28 cellular contexts compared by ENCODE assay signal in the genomic region with DNA sequence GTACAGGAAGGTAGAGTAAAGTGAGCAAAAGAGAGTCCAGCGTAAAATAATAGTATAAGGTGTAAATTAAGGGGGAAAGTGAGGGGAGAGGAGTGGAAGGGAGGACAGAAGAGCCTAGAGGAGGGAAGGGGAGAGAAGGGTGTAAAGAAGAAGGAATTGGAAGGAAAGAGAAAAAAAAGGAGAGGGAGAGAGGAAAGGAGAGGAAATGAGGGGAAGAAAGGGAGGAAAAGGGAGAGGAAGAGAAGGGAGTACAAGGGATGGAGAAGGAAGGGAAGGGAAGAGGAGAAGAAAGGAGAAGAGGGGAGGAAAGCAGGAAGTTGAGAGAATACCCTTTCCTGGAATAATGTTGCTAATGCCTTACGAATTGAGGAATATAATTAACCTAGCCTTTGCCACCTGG. TPM values are rescaled to one million over a fixed set of nuclear protein-coding genes. Genes with fewer than 3 reads are reported as not detected.
"Had no signal": no experiment of that assay in that cellular context is flagged by ENCODE, and none has a peak within 500 bp of the region (broad histone marks: within the 10 kb centered on the region; RNA-seq: fewer than 3 reads in every experiment).

No MANE protein-coding gene starts in this region.

- ATAC-seq: activated CD8-positive, alpha-beta T cell treated with anti-CD3 and anti-CD28 coated beads for 36 hours; activated T-cell treated with anti-CD3 and anti-CD28 coated beads, Interleukin-2, amount 50 U/mL, for 4 hours; activated T-helper 17 cell treated with anti-CD3 and anti-CD28 coated beads, Interleukin-2, amount 50 U/mL, for 72 hours; body of pancreas; effector memory CD8-positive, alpha-beta T cell; esophagus mucosa had no signal

- H3K4me3 Mint-ChIP-seq: activated CD4-positive, alpha-beta T cell treated with anti-CD3 and anti-CD28 coated beads, Interleukin-2, amount 10 ng/mL, durations not matched to agents 7 days and 5 days; activated CD8-positive, alpha-beta T cell treated with anti-CD3 and anti-CD28 coated beads for 36 hours; activated naive CD8-positive, alpha-beta T cell; activated T-cell treated with anti-CD3 and anti-CD28 coated beads, Interleukin-2, amount 50 U/mL, for 4 hours; activated T-helper 17 cell treated with anti-CD3 and anti-CD28 coated beads, Interleukin-2, amount 50 U/mL, for 72 hours; effector memory CD8-positive, alpha-beta T cell had no signal

- H3K36me3 Mint-ChIP-seq: activated naive CD8-positive, alpha-beta T cell had no signal

- H3K9me3 ChIP-seq: body of pancreas had no signal

- DNase-seq: activated CD4-positive, alpha-beta T cell treated with anti-CD3 and anti-CD28 coated beads for 1 hour; activated CD4-positive, alpha-beta T cell treated with anti-CD3 and anti-CD28 coated beads for 4 hours; activated CD4-positive, alpha-beta T cell treated with anti-CD3 and anti-CD28 coated beads, Interleukin-2, amount 10 ng/mL, durations not matched to agents 7 days and 5 days; activated CD4-positive, alpha-beta T cell treated with anti-CD3 and anti-CD28 coated beads, Interleukin-2, amount 50 U/mL, for 4 hours; activated CD8-positive, alpha-beta memory T cell treated with anti-CD3 and anti-CD28 coated beads for 24 hours; activated CD8-positive, alpha-beta T cell treated with anti-CD3 and anti-CD28 coated beads for 36 hours; activated effector memory CD4-positive, alpha-beta T cell treated with Interleukin-2 at 50 U/mL for 16 hours; activated gamma-delta T cell treated with Interleukin-2 at 50 U/mL for 16 hours; activated naive CD4-positive, alpha-beta T cell treated with anti-CD3 and anti-CD28 coated beads, Interleukin-2, amount 50 U/mL, for 16 hours; activated naive CD4-positive, alpha-beta T cell treated with Interleukin-2 at 50 U/mL for 16 hours; activated T-cell treated with anti-CD3 and anti-CD28 coated beads, Interleukin-2, amount 50 U/mL, for 4 hours; amniotic stem cell; anterior cingulate cortex; body of pancreas; caudate nucleus; cortex of kidney; dermis blood vessel endothelial cell; effector CD4-positive, alpha-beta T cell; effector memory CD8-positive, alpha-beta T cell; foreskin fibroblast; head of caudate nucleus; T-helper 2 cell had no signal

- FAIRE-seq: colon, frontal cortex had no signal

- H3K27ac ChIP-seq: body of pancreas had no signal

- H3K27me3 ChIP-seq: body of pancreas had no signal

- H3K27ac Mint-ChIP-seq: activated CD4-positive, alpha-beta T cell treated with anti-CD3 and anti-CD28 coated beads, Interleukin-2, amount 10 ng/mL, durations not matched to agents 7 days and 5 days; activated CD8-positive, alpha-beta T cell treated with anti-CD3 and anti-CD28 coated beads for 36 hours; activated naive CD8-positive, alpha-beta T cell; activated T-helper 17 cell treated with anti-CD3 and anti-CD28 coated beads, Interleukin-2, amount 50 U/mL, for 72 hours; effector memory CD8-positive, alpha-beta T cell had no signal

- H3K9me3 Mint-ChIP-seq: activated CD4-positive, alpha-beta T cell treated with anti-CD3 and anti-CD28 coated beads, Interleukin-2, amount 10 ng/mL, durations not matched to agents 7 days and 5 days; activated CD8-positive, alpha-beta T cell treated with anti-CD3 and anti-CD28 coated beads for 36 hours; activated T-cell treated with anti-CD3 and anti-CD28 coated beads, Interleukin-2, amount 50 U/mL, for 4 hours; activated T-helper 17 cell treated with anti-CD3 and anti-CD28 coated beads, Interleukin-2, amount 50 U/mL, for 72 hours; effector memory CD8-positive, alpha-beta T cell had no signal

- H3K4me3 ChIP-seq: body of pancreas had no signal

RNA-seq across cellular contexts. Expression of a gene that starts 3.3 kb away (rescaled TPM):
- total RNA-seq: activated CD4-positive, alpha-beta T cell treated with anti-CD3 and anti-CD28 coated beads, Interleukin-2, amount 10 ng/mL, durations not matched to agents 7 days and 5 days; activated CD8-positive, alpha-beta T cell treated with anti-CD3 and anti-CD28 coated beads for 36 hours; activated T-helper 17 cell treated with anti-CD3 and anti-CD28 coated beads, Interleukin-2, amount 50 U/mL, for 72 hours; T-helper 1 cell treated with Interleukin-12 subunit alpha and Interleukin-12 subunit beta and Interleukin-4 antibody, amounts not matched to agents 30 ng/mL and 1 ng/mL, for 36 hours had no signal
